ENCODE assay signal across 8 cellular contexts in genomic region chr4:80197601-80198444, GRCh38. TPM values are rescaled to one million over a fixed set of nuclear protein-coding genes. Genes with fewer than 3 reads are reported as not detected.
DNase-seq lines count a peak whose midpoint lies in the region; ATAC-seq and TF ChIP-seq lines count a peak whose summit lies in the region.

No MANE protein-coding gene starts in this region.

- H2AFZ ChIP-seq in neural progenitor cell (replicated peaks) = no peak overlapping the region

- H3K4me3 ChIP-seq in dorsolateral prefrontal cortex (peak overlapping the region; percentile 39 to 80 (median 66)), neural progenitor cell (peak overlapping the region; percentile 43)

- H4K20me1 ChIP-seq in neural progenitor cell (ENCODE audit: low read depth) = peaks cover 85% of the 10 kb centered on the region

- H3K4me1 ChIP-seq in neural progenitor cell = peaks cover 28% of the 10 kb centered on the region

- H3K36me3 Mint-ChIP-seq in neural progenitor cell = no peaks in the 10 kb centered on the region

- H3K27ac ChIP-seq in dorsolateral prefrontal cortex (peak overlapping the region in 58 of 59 donors; percentile 62 to 96 (median 92)), neural progenitor cell (no peak overlapping the region)

- H3K9me3 ChIP-seq in neural progenitor cell (ENCODE audit: low read depth) = no peaks in the 10 kb centered on the region

- peaks cover 42% of the 10 kb centered on the region for H3F3A ChIP-seq in neural progenitor cell (ENCODE audit: low read depth)

- H3K9me3 Mint-ChIP-seq in neural progenitor cell = peaks cover 5% of the 10 kb centered on the region

- H3K4me3 Mint-ChIP-seq in neural progenitor cell = peak overlapping the region; percentile 79

- H3K4me2 ChIP-seq in neural progenitor cell = peak overlapping the region; percentile 77

- no peaks in the 10 kb centered on the region for H3K79me2 ChIP-seq in neural progenitor cell (ENCODE audit: low read depth)

- DNase-seq in COR-L47 (lab: John Stamatoyannopoulos, UW) (peak; percentile 52), NCI-H1930 (lab: John Stamatoyannopoulos, UW) (peak; percentile 49 to 61), dorsolateral prefrontal cortex (peak in 3 of 10 donors; percentile 29 to 56 (median 42)), neural progenitor cell (ENCODE audit: low spot score) (peak; percentile 81)
- no peak for DNase-seq in central memory CD4-positive, alpha-beta T cell
- DNase-seq in activated CD4-positive, alpha-beta T cell treated with anti-CD3 and anti-CD28 coated beads for 1 hour = no peak

- no peaks in the 10 kb centered on the region for H3K36me3 ChIP-seq in neural progenitor cell

- peak in 3 of 56 donors; percentile 0 to 18 (median 8) for TF ChIP-seq CTCF in dorsolateral prefrontal cortex (IDR thresholded peaks at IDR 0.05 in 54 of 56, conservative IDR thresholded peaks at IDR 0.05 in 2 of 56; ENCODE audit: low read depth in 1 of 56, partially characterized antibody in 56 of 56)
- no peak for TF ChIP-seq CTCF in neural progenitor cell (IDR thresholded peaks at IDR 0.05)

- ATAC-seq in HG03039 (IDR thresholded peaks at IDR 0.05; ENCODE audit: unreplicated experiment) (no peak), GM18520 (IDR thresholded peaks at IDR 0.05; ENCODE audit: unreplicated experiment) (no peak)

- H3K4me1 Mint-ChIP-seq in neural progenitor cell = peaks cover 37% of the 10 kb centered on the region

- no peak overlapping the region for H3K27ac Mint-ChIP-seq in neural progenitor cell

- H3K9ac ChIP-seq in neural progenitor cell = no peak overlapping the region

- H3K27me3 ChIP-seq in dorsolateral prefrontal cortex (peaks cover 0 to 98% (median 43%) of the 10 kb centered on the region in 45 donors), neural progenitor cell (peaks cover 100% of the 10 kb centered on the region)

- peaks cover 83% of the 10 kb centered on the region for H3K27me3 Mint-ChIP-seq in neural progenitor cell (ENCODE audit: insufficient read depth, low read depth)

- intact Hi-C loops in dorsolateral prefrontal cortex (cut with DNase I) = no loop called here

RNA-seq across cellular contexts. Expression of gene PRDM8, which starts 0.5 kb away (rescaled TPM):
- total RNA-seq in dorsolateral prefrontal cortex = 10 to 100 TPM; 24.7 to 79.2 (median 50.1) TPM
- 0.03 TPM in 1 of 2 replicates, not detected in the other for total RNA-seq in neural progenitor cell (ENCODE audit: low replicate concordance)

Comparison
In these comparisons a context has a peak if more than half of its experiments do, and no peak if none do; other contexts are left out.
1. DNase-seq: peak in COR-L47 (single experiment), NCI-H1930 (2 of 2) and neural progenitor cell (single experiment); none in central memory CD4-positive, alpha-beta T cell (single experiment) and activated CD4-positive, alpha-beta T cell treated with anti-CD3 and anti-CD28 coated beads for 1 hour (single experiment).
2. RNA of gene PRDM8, which starts 0.5 kb away (total RNA-seq): 24.7 to 79.2 TPM in dorsolateral prefrontal cortex; 0.03 TPM in neural progenitor cell; every median in the first group is over 10 times any median in the second.